Comparison of ENCODE assay signal across 15 cellular contexts in the genomic region with DNA sequence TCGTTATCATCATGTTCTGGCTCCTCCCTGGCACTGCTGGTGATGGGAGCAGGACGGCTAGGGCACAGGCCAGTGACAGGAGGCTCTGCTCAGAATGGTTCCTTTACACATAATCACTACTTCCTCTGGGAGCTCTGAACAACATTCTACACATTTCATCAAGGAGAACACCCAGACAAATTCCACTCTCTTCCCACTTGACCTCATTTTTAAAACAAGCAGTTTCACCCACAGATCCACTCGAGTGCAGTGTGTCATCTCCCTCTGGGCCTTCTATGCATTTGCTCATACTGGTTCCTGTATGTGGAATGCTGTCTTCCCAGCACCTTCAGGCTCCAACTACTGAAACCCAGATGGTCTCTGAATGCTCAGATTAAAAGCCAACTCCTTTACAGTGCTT.
DNase-seq lines count a peak whose midpoint lies in the region; ATAC-seq and TF ChIP-seq lines count a peak whose summit lies in the region.
"Had no signal": no experiment of that assay in that cellular context is flagged by ENCODE, and none has a peak within 500 bp of the region (broad histone marks: within the 10 kb centered on the region; RNA-seq: fewer than 3 reads in every experiment).

No MANE protein-coding gene starts in this region.

- POLR2A ChIA-PET in activated B cell treated with CpG ODN at 0.5 μM for 24 hours (lab: Charles Lee), result interaction anchor here (0.7 to 1.3 kb wide), 3 partner anchors 10 to 52 kb away, joined by 3 to 6 read pairs (median 4); no protein-coding TSS in a partner anchor

- TF ChIP-seq CTCF in activated B cell treated with CpG ODN at 0.5 μM for 24 hours (IDR thresholded peaks at IDR 0.05), result no peak

- CTCF ChIA-PET in activated B cell treated with CpG ODN at 0.5 μM for 24 hours (lab: Charles Lee), result interaction anchor here (1.0 to 1.3 kb wide), 2 partner anchors 9 to 147 kb away, joined by 4 read pairs; no protein-coding TSS in a partner anchor

- no peak overlapping the region for H3K4me3 Mint-ChIP-seq in T-helper 1 cell treated with Interleukin-12 subunit alpha and Interleukin-12 subunit beta and Interleukin-4 antibody, amounts not matched to agents 30 μg/mL and 1 μg/mL, for 36 hours
- no peak overlapping the region for H3K4me3 Mint-ChIP-seq in activated B cell treated with CpG ODN at 0.5 μM for 24 hours
- H3K4me3 Mint-ChIP-seq in stimulated activated effector memory CD8-positive, alpha-beta T cell treated with anti-CD3 and anti-CD28 coated beads, Interleukin-12 subunit alpha, Interleukin-12 subunit beta, amount 100 ng/mL, for 72 hours, result no peak overlapping the region
- H3K4me3 Mint-ChIP-seq: activated naive CD4-positive, alpha-beta T cell treated with anti-CD3 and anti-CD28 coated beads for 36 hours; naive thymus-derived CD4-positive, alpha-beta T cell had no signal

- H3K9me3 Mint-ChIP-seq in T-helper 1 cell treated with Interleukin-12 subunit alpha and Interleukin-12 subunit beta and Interleukin-4 antibody, amounts not matched to agents 30 μg/mL and 1 μg/mL, for 36 hours, result no peaks in the 10 kb centered on the region
- H3K9me3 Mint-ChIP-seq in activated B cell treated with CpG ODN at 0.5 μM for 24 hours, result peaks cover under 1% of the 10 kb centered on the region
- no peaks in the 10 kb centered on the region for H3K9me3 Mint-ChIP-seq in stimulated activated effector memory CD8-positive, alpha-beta T cell treated with anti-CD3 and anti-CD28 coated beads, Interleukin-12 subunit alpha, Interleukin-12 subunit beta, amount 100 ng/mL, for 72 hours
- H3K9me3 Mint-ChIP-seq: activated naive CD4-positive, alpha-beta T cell treated with anti-CD3 and anti-CD28 coated beads for 36 hours had no signal

- intact Hi-C loops in activated B cell treated with CpG ODN at 0.5 μM for 24 hours (cut with micrococcal nuclease), result loop anchor here (2.0 kb wide), 2 partner anchors 13 kb away; no protein-coding TSS in a partner anchor

- DNase-seq in T-helper 1 cell, result no peak
- no peak for DNase-seq in activated B cell treated with CpG ODN at 0.5 μM for 24 hours
- DNase-seq in fibroblast of peridontal ligament (ENCODE audit: extremely low read depth), result peak; percentile 85
- no peak for DNase-seq in stimulated activated effector memory CD8-positive, alpha-beta T cell treated with anti-CD3 and anti-CD28 coated beads, Interleukin-12 subunit alpha, Interleukin-12 subunit beta, amount 100 ng/mL, for 72 hours (ENCODE audit: low spot score in 2 of 2)
- DNase-seq in GM19240 (ENCODE audit: insufficient read length, low spot score), result no peak
- DNase-seq in NCI-H187 treated with DMSO at 0.1 percent for 48 hours (lab: John Stamatoyannopoulos, UW), result no peak
- no peak for DNase-seq in activated CD4-positive, CD25-positive, alpha-beta regulatory T cell (lab: John Stamatoyannopoulos, UW)
- DNase-seq: activated naive CD4-positive, alpha-beta T cell treated with anti-CD3 and anti-CD28 coated beads for 36 hours; gastrocnemius medialis; MV-4-11; naive thymus-derived CD4-positive, alpha-beta T cell; NCI-H345; PC-9 had no signal

- peaks cover 53% of the 10 kb centered on the region for H3K36me3 Mint-ChIP-seq in T-helper 1 cell treated with Interleukin-12 subunit alpha and Interleukin-12 subunit beta and Interleukin-4 antibody, amounts not matched to agents 30 μg/mL and 1 μg/mL, for 36 hours (ENCODE audit: low read depth)
- peaks cover 88% of the 10 kb centered on the region for H3K36me3 Mint-ChIP-seq in activated B cell treated with CpG ODN at 0.5 μM for 24 hours (ENCODE audit: low read depth)
- peaks cover 97% of the 10 kb centered on the region for H3K36me3 Mint-ChIP-seq in stimulated activated effector memory CD8-positive, alpha-beta T cell treated with anti-CD3 and anti-CD28 coated beads, Interleukin-12 subunit alpha, Interleukin-12 subunit beta, amount 100 ng/mL, for 72 hours

- H3K27me3 Mint-ChIP-seq in T-helper 1 cell treated with Interleukin-12 subunit alpha and Interleukin-12 subunit beta and Interleukin-4 antibody, amounts not matched to agents 30 μg/mL and 1 μg/mL, for 36 hours (ENCODE audit: low read depth), result no peaks in the 10 kb centered on the region
- H3K27me3 Mint-ChIP-seq in activated B cell treated with CpG ODN at 0.5 μM for 24 hours, result no peaks in the 10 kb centered on the region
- H3K27me3 Mint-ChIP-seq: naive thymus-derived CD4-positive, alpha-beta T cell had no signal

- no peak for ATAC-seq in activated B cell treated with CpG ODN at 0.5 μM for 24 hours (ENCODE audit: low read depth)
- ATAC-seq in stimulated activated effector memory CD8-positive, alpha-beta T cell treated with anti-CD3 and anti-CD28 coated beads, Interleukin-12 subunit alpha, Interleukin-12 subunit beta, amount 100 ng/mL, for 72 hours, result no peak
- ATAC-seq: A549; gastrocnemius medialis; naive thymus-derived CD4-positive, alpha-beta T cell had no signal

- H3K4me1 Mint-ChIP-seq in T-helper 1 cell treated with Interleukin-12 subunit alpha and Interleukin-12 subunit beta and Interleukin-4 antibody, amounts not matched to agents 30 μg/mL and 1 μg/mL, for 36 hours (ENCODE audit: low read depth), result no peaks in the 10 kb centered on the region
- H3K4me1 Mint-ChIP-seq in activated B cell treated with CpG ODN at 0.5 μM for 24 hours, result peaks cover 57% of the 10 kb centered on the region
- peaks cover 12% of the 10 kb centered on the region for H3K4me1 Mint-ChIP-seq in stimulated activated effector memory CD8-positive, alpha-beta T cell treated with anti-CD3 and anti-CD28 coated beads, Interleukin-12 subunit alpha, Interleukin-12 subunit beta, amount 100 ng/mL, for 72 hours

- peak overlapping the region; percentile 4 for H3K27ac Mint-ChIP-seq in T-helper 1 cell treated with Interleukin-12 subunit alpha and Interleukin-12 subunit beta and Interleukin-4 antibody, amounts not matched to agents 30 μg/mL and 1 μg/mL, for 36 hours
- H3K27ac Mint-ChIP-seq in activated B cell treated with CpG ODN at 0.5 μM for 24 hours, result peak overlapping the region; percentile 67
- H3K27ac Mint-ChIP-seq in stimulated activated effector memory CD8-positive, alpha-beta T cell treated with anti-CD3 and anti-CD28 coated beads, Interleukin-12 subunit alpha, Interleukin-12 subunit beta, amount 100 ng/mL, for 72 hours, result peak overlapping the region; percentile 8
- H3K27ac Mint-ChIP-seq: activated naive CD4-positive, alpha-beta T cell treated with anti-CD3 and anti-CD28 coated beads for 36 hours had no signal

Comparison
In these comparisons a context has a peak if more than half of its experiments do, and no peak if none do; other contexts are left out.
1. H3K27ac Mint-ChIP-seq: peak in every context shown above with its lines; median percentile 67 in activated B cell treated with CpG ODN at 0.5 μM for 24 hours; 8 in stimulated activated effector memory CD8-positive, alpha-beta T cell treated with anti-CD3 and anti-CD28 coated beads, Interleukin-12 subunit alpha, Interleukin-12 subunit beta, amount 100 ng/mL, for 72 hours; 4 in T-helper 1 cell treated with Interleukin-12 subunit alpha and Interleukin-12 subunit beta and Interleukin-4 antibody, amounts not matched to agents 30 μg/mL and 1 μg/mL, for 36 hours.